Comparison of ENCODE assay signal across 19 cellular contexts in the genomic region with DNA sequence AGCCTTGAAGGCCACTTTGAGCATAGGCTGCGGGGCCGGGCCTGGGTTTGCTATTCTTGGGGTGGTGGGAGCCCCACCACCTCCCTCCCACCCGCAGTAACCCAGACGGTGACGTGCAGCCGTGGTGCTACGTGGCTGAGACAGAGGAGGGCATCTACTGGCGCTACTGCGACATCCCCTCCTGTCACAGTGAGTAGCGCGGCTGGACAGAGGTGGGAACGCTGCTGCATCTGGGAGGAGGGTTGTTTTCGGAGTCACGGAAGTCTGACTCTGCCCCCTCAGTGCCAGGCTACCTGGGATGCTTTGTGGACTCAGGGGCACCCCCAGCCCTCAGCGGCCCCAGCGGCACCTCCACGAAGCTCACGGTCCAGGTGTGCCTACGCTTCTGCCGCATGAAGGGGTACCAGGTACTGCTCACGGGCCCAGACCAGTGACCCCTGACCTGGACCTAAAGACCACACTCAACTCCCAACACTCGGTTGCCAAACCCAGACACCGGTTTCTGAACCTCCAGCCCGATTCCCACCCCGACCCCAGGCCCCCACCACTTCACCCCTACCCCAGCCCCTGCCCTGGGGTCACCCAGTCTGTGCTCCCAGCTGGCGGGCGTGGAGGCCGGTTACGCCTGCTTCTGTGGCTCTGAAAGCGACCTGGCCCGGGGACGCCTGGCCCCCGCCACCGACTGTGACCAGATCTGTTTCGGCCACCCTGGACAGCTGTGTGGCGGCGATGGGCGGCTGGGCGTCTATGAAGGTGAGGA. TPM values are rescaled to one million over a fixed set of nuclear protein-coding genes. Genes with fewer than 3 reads are reported as not detected.
DNase-seq lines count a peak whose midpoint lies in the region; TF ChIP-seq lines count a peak whose summit lies in the region.
"Had no signal": no experiment of that assay in that cellular context is flagged by ENCODE, and none has a peak within 500 bp of the region (broad histone marks: within the 10 kb centered on the region; RNA-seq: fewer than 3 reads in every experiment).

No MANE protein-coding gene starts in this region.

- intact Hi-C loops in spleen (cut with DNase I; ENCODE audit: low total_unique reads), result no loop called here

- H3K4me1 ChIP-seq in DOHH2 (ENCODE audit: control insufficient read depth, low read length), result peaks cover 72% of the 10 kb centered on the region
- peaks cover 28% of the 10 kb centered on the region for H3K4me1 ChIP-seq in NT2/D1 (ENCODE audit: insufficient read depth, insufficient read length)
- H3K4me1 ChIP-seq in endodermal cell (ENCODE audit: control insufficient read depth, insufficient read depth, low read length), result peaks cover 14% of the 10 kb centered on the region
- H3K4me1 ChIP-seq in spleen, result peaks cover 36 to 96% (median 88%) of the 10 kb centered on the region in 6 donors

- no peaks in the 10 kb centered on the region for H3K9me2 ChIP-seq in DOHH2 (replicated peaks; ENCODE audit: control insufficient read depth, low read length)

- no peak for TF ChIP-seq POLR2A in spleen (IDR thresholded peaks at IDR 0.05)

- H3K36me3 ChIP-seq in DOHH2 (ENCODE audit: control insufficient read depth, low read length), result peaks cover 32% of the 10 kb centered on the region
- H3K36me3 ChIP-seq in NT2/D1 (ENCODE audit: insufficient read depth, insufficient read length, low read length), result peaks cover 26% of the 10 kb centered on the region
- H3K36me3 ChIP-seq in endodermal cell (ENCODE audit: control insufficient read depth, insufficient read depth, low read length), result no peaks in the 10 kb centered on the region
- H3K36me3 ChIP-seq in spleen, result no peaks in the 10 kb centered on the region
- H3K36me3 ChIP-seq: ovary, tibial artery had no signal

- H4K20me1 ChIP-seq in DOHH2 (ENCODE audit: control insufficient read depth, insufficient read depth, low read depth, low read length), result peaks cover 9% of the 10 kb centered on the region

- peak overlapping the region; percentile 97 for H3K4me2 ChIP-seq in DOHH2 (ENCODE audit: low read length)

- peaks cover 4% of the 10 kb centered on the region for H3K36me3 Mint-ChIP-seq in endodermal cell (ENCODE audit: low read depth)

- H3K9ac ChIP-seq in NT2/D1 (ENCODE audit: insufficient read length, low read depth), result peak overlapping the region; percentile 11
- no peak overlapping the region for H3K9ac ChIP-seq in endodermal cell (ENCODE audit: extremely low read depth, low read length, poor library complexity, severe bottlenecking)

- peak overlapping the region; percentile 92 for H3K4me3 ChIP-seq in DOHH2 (ENCODE audit: low read length)
- no peak overlapping the region for H3K4me3 ChIP-seq in NT2/D1 (ENCODE audit: insufficient read length, low read depth)
- no peak overlapping the region for H3K4me3 ChIP-seq in endodermal cell (ENCODE audit: low read length)
- H3K4me3 ChIP-seq in spleen, result peak overlapping the region in 6 of 8 donors; percentile 13 to 95 (median 25)
- H3K4me3 ChIP-seq: ovary had no signal

- DNase-seq in NT2/D1 (ENCODE audit: low read depth, low spot score) (no peak), endodermal cell (peak; percentile 49), spleen (peak; percentile 73), RPMI8226 (no peak), retina (no peak)
- no peak for DNase-seq in activated CD8-positive, alpha-beta memory T cell treated with anti-CD3 and anti-CD28 coated beads for 24 hours
- DNase-seq: activated CD8-positive, alpha-beta memory T cell treated with anti-CD3 and anti-CD28 coated beads, Interleukin-2, amount 50 U/mL, for 48 hours; activated naive CD4-positive, alpha-beta T cell treated with Interleukin-2 at 50 U/mL for 16 hours; C1 segment of cervical spinal cord; NCI-H1092 treated with DMSO at 0.1 percent for 48 hours; NCI-H774; stimulated activated CD4-positive, alpha-beta T cell treated with anti-CD3 and anti-CD28 coated beads, Interleukin-4, amount 100 ng/mL, for 4 hours; tibial artery had no signal

- no peak overlapping the region for H3K27ac Mint-ChIP-seq in endodermal cell
- H3K27ac Mint-ChIP-seq: dendritic cell treated with granulocyte-macrophage colony-stimulating factor and Interleukin-4, amounts not matched to agents 40 ng/mL and 50 ng/mL, for 4 days; T-helper 1 cell treated with Interleukin-12 subunit alpha and Interleukin-12 subunit beta and Interleukin-4 antibody, amounts not matched to agents 30 μg/mL and 1 μg/mL, for 36 hours had no signal

- TF ChIP-seq CTCF in DOHH2 (IDR thresholded peaks at IDR 0.05; ENCODE audit: low read depth, low read length, poor library complexity, severe bottlenecking) (no peak), endodermal cell (conservative IDR thresholded peaks at IDR 0.05) (no peak), spleen (IDR thresholded peaks at IDR 0.05 in 8 of 11, conservative IDR thresholded peaks at IDR 0.05 in 3 of 11) (no peak)

- peaks cover 28% of the 10 kb centered on the region for H3K79me2 ChIP-seq in DOHH2 (ENCODE audit: control insufficient read depth, low read length)

- H3K27me3 Mint-ChIP-seq in endodermal cell (ENCODE audit: insufficient read depth), result peaks cover 53% of the 10 kb centered on the region

- peak overlapping the region; percentile 86 for H3K27ac ChIP-seq in DOHH2 (ENCODE audit: low read depth, low read length)
- no peak overlapping the region for H3K27ac ChIP-seq in endodermal cell (ENCODE audit: low read depth, low read length)
- no peak overlapping the region for H3K27ac ChIP-seq in spleen
- H3K27ac ChIP-seq: ovary, tibial artery had no signal

- H3K9me3 Mint-ChIP-seq in endodermal cell, result no peaks in the 10 kb centered on the region
- H3K9me3 Mint-ChIP-seq: dendritic cell treated with granulocyte-macrophage colony-stimulating factor and Interleukin-4, amounts not matched to agents 40 ng/mL and 50 ng/mL, for 4 days; T-helper 1 cell treated with Interleukin-12 subunit alpha and Interleukin-12 subunit beta and Interleukin-4 antibody, amounts not matched to agents 30 μg/mL and 1 μg/mL, for 36 hours had no signal

- peaks cover 6% of the 10 kb centered on the region for H3K4me1 Mint-ChIP-seq in endodermal cell

- peaks cover 25% of the 10 kb centered on the region for H3F3A ChIP-seq in DOHH2 (ENCODE audit: control insufficient read depth, insufficient read depth)

- H3K4me3 Mint-ChIP-seq in endodermal cell, result no peak overlapping the region
- H3K4me3 Mint-ChIP-seq: dendritic cell treated with granulocyte-macrophage colony-stimulating factor and Interleukin-4, amounts not matched to agents 40 ng/mL and 50 ng/mL, for 4 days; T-helper 1 cell treated with Interleukin-12 subunit alpha and Interleukin-12 subunit beta and Interleukin-4 antibody, amounts not matched to agents 30 μg/mL and 1 μg/mL, for 36 hours had no signal

- WGBS in endodermal cell (ENCODE audit: insufficient coverage in 1 of 2, insufficient read length in 1 of 2), 2 experiments, result 95 to 97% methylated on average over 18 to 38 of the region's 39 CpGs
- WGBS in spleen, 5 donors, result 53 to 71% (median 60%) methylated on average over 22 to 39 of the region's 39 CpGs

- H3K27me3 ChIP-seq in DOHH2 (ENCODE audit: control insufficient read depth, low read length) (no peaks in the 10 kb centered on the region), NT2/D1 (ENCODE audit: insufficient read depth, insufficient read length) (no peaks in the 10 kb centered on the region), endodermal cell (ENCODE audit: control insufficient read depth, insufficient read depth, low read length, poor library complexity, severe bottlenecking) (peaks cover 4% of the 10 kb centered on the region), spleen (replicated peaks in 1 of 7) (peaks cover 30 to 92% (median 74%) of the 10 kb centered on the region in 7 donors)

- no peaks in the 10 kb centered on the region for H3K9me3 ChIP-seq in DOHH2 (ENCODE audit: control insufficient read depth, insufficient read depth, low read length)
- H3K9me3 ChIP-seq in NT2/D1 (ENCODE audit: insufficient read depth, low read length), result no peaks in the 10 kb centered on the region
- no peaks in the 10 kb centered on the region for H3K9me3 ChIP-seq in endodermal cell (ENCODE audit: control insufficient read depth, low read length)
- no peaks in the 10 kb centered on the region for H3K9me3 ChIP-seq in spleen
- H3K9me3 ChIP-seq: ovary, tibial artery had no signal

RNA-seq across cellular contexts. Expression of a gene that starts 2.1 kb away (rescaled TPM):
- total RNA-seq in endodermal cell (1 to 10 TPM; 5.0 to 8.4 TPM), spleen (1 to 10 TPM in 1 of 7 donors, under 1 TPM in 1, not detected in 5; 0.40 to 1.0 TPM)
- 2.5 TPM for polyA plus RNA-seq in endodermal cell (2013, experiment 1 of 2)
- polyA plus RNA-seq in endodermal cell (2013, experiment 2 of 2), result 3.9 TPM
- polyA plus RNA-seq in spleen, result 1 to 10 TPM in 1 of 3 donors, under 1 TPM in 2; 0.41 to 1.2 (median 0.42) TPM
- polyA plus RNA-seq: ovary had no signal

RNA-seq across cellular contexts. Expression of a gene that starts 2.9 kb away (rescaled TPM):
- total RNA-seq in endodermal cell, result 10 to 100 TPM; 30.5 to 32.0 TPM
- polyA plus RNA-seq in endodermal cell (2013, experiment 1 of 2), result 26.0 TPM
- polyA plus RNA-seq in endodermal cell (2013, experiment 2 of 2), result 23.2 TPM
- total RNA-seq in spleen, result 1 to 10 TPM; 3.3 to 9.0 (median 6.4) TPM
- 1 to 10 TPM; 2.1 to 7.1 (median 6.3) TPM for polyA plus RNA-seq in spleen

RNA-seq across cellular contexts. Expression of a gene that starts 14.0 kb away (rescaled TPM):
- 100 to 1,000 TPM in 1 of 2 donors, 10 to 100 TPM in 1; 88.5 to 101 TPM for total RNA-seq in endodermal cell
- polyA plus RNA-seq in endodermal cell (2013, experiment 1 of 2), result 42.5 TPM
- 36.6 TPM for polyA plus RNA-seq in endodermal cell (2013, experiment 2 of 2)
- 1 to 10 TPM; 3.3 to 9.6 (median 5.6) TPM for total RNA-seq in spleen
- 10 to 100 TPM in 1 of 3 donors, 1 to 10 TPM in 2; 3.9 to 11.3 (median 6.8) TPM for polyA plus RNA-seq in spleen

RNA-seq across cellular contexts. Expression of a gene that starts 46.5 kb away (rescaled TPM):
- total RNA-seq in endodermal cell (under 1 TPM in 1 of 2 donors, not detected in 1; 0.18 TPM), spleen (1 to 10 TPM in 2 of 7 donors, under 1 TPM in 5; 0.24 to 1.7 (median 0.56) TPM)
- not detected for polyA plus RNA-seq in endodermal cell (2013, experiment 1 of 2)
- 0.12 TPM for polyA plus RNA-seq in endodermal cell (2013, experiment 2 of 2)
- polyA plus RNA-seq in spleen, result under 1 TPM; 0.06 to 0.37 (median 0.16) TPM
- total RNA-seq: skeletal muscle tissue had no signal
- polyA plus RNA-seq: IgD-negative memory B cell, ovary had no signal

RNA-seq across cellular contexts. Expression of a gene that starts 51.8 kb away (rescaled TPM):
- total RNA-seq in endodermal cell, result 100 to 1,000 TPM; 404 to 572 TPM
- polyA plus RNA-seq in endodermal cell (2013, experiment 1 of 2), result 135 TPM
- 120 TPM for polyA plus RNA-seq in endodermal cell (2013, experiment 2 of 2)
- total RNA-seq in spleen, result not detected
- polyA plus RNA-seq in spleen, result not detected
- total RNA-seq: skeletal muscle tissue had no signal
- polyA plus RNA-seq: IgD-negative memory B cell, ovary had no signal

Comparison
In these comparisons a context has a peak if more than half of its experiments do, and no peak if none do; other contexts are left out.
1. H3K4me3 ChIP-seq: peak in DOHH2 (single experiment) and spleen (6 of 8); none in NT2/D1 (single experiment) and endodermal cell (single experiment).
2. DNase-seq: peak in endodermal cell (single experiment) and spleen (single experiment); none in NT2/D1 (single experiment), RPMI8226 (single experiment), activated CD8-positive, alpha-beta memory T cell treated with anti-CD3 and anti-CD28 coated beads for 24 hours (single experiment) and retina (single experiment).
3. RNA of a gene that starts 14.0 kb away (total RNA-seq): 88.5 to 101 TPM in endodermal cell; 3.3 to 9.6 TPM in spleen; every median in the first group is over 4 times any median in the second.